ENCODE assay signal across 8 cellular contexts in genomic region chr12:47207005-47207717, GRCh38.
A peak's percentile ranks its signal among the peaks of the same experiment; 100 is the strongest.
DNase-seq lines count a peak whose midpoint lies in the region; ATAC-seq lines count a peak whose summit lies in the region.

No MANE protein-coding gene starts in this region.

- peaks cover 54% of the 10 kb centered on the region for H3K4me1 ChIP-seq in BLaER1

- peak overlapping the region; percentile 84 for H3K27ac ChIP-seq in BLaER1

- no peaks in the 10 kb centered on the region for H4K20me1 ChIP-seq in BLaER1

- H3K4me2 ChIP-seq in BLaER1: peak overlapping the region; percentile 89

- 0 out of 2 replicates have a peak overlapping the region, but pooled peaks have one; percentile 29 for H3K4me3 ChIP-seq in BLaER1

- H3K36me3 ChIP-seq in BLaER1: peaks cover 34% of the 10 kb centered on the region

- peak overlapping the region; percentile 67 to 87 (median 81) for H3K4me3 Mint-ChIP-seq in immature natural killer cell

- ATAC-seq in GM19025 (IDR thresholded peaks at IDR 0.05; ENCODE audit: low read depth, unreplicated experiment) (peak; percentile 47), HG03108 (IDR thresholded peaks at IDR 0.05; ENCODE audit: unreplicated experiment) (peak; percentile 48)

- peak; percentile 73 for DNase-seq in SKM-1 (lab: John Stamatoyannopoulos, UW; ENCODE audit: unreplicated experiment)
- peak; percentile 51 to 57 (median 53) for DNase-seq in immature natural killer cell
- no peak for DNase-seq in NCI-H187 treated with DMSO at 0.1 percent for 48 hours (lab: John Stamatoyannopoulos, UW)
- no peak for DNase-seq in HuH-7 (ENCODE audit: low spot score)
- DNase-seq in cortex of kidney (lab: John Stamatoyannopoulos, UW): no peak

- H3K9ac ChIP-seq in BLaER1: peak overlapping the region; percentile 43; the same call in 1 of the 2 replicates

- H3K9me3 ChIP-seq in BLaER1: 0 out of 2 replicates have a peak, but pooled peaks cover 4% of the 10 kb centered on the region

- H3K27ac Mint-ChIP-seq in immature natural killer cell: peak overlapping the region; percentile 90 to 98 (median 93)

- peaks cover 38 to 55% (median 41%) of the 10 kb centered on the region in 3 donors for H3K36me3 Mint-ChIP-seq in immature natural killer cell

- H3K27me3 ChIP-seq in BLaER1: no peaks in the 10 kb centered on the region

- no peaks in the 10 kb centered on the region for H3K9me3 Mint-ChIP-seq in immature natural killer cell

- peaks cover 81 to 89% of the 10 kb centered on the region in 2 donors for H3K4me1 Mint-ChIP-seq in immature natural killer cell

- peaks cover 0 to 4% (median 1%) of the 10 kb centered on the region in 3 donors for H3K27me3 Mint-ChIP-seq in immature natural killer cell (ENCODE audit: low read depth in 3 of 3)

Comparison
In these comparisons a context has a peak if more than half of its experiments do, and no peak if none do; other contexts are left out.
1. DNase-seq: peak in SKM-1 (single experiment) and immature natural killer cell (3 of 3); none in NCI-H187 treated with DMSO at 0.1 percent for 48 hours (single experiment), HuH-7 (single experiment) and cortex of kidney (single experiment).